ENCODE assay signal across 1 cellular context in the genomic region with DNA sequence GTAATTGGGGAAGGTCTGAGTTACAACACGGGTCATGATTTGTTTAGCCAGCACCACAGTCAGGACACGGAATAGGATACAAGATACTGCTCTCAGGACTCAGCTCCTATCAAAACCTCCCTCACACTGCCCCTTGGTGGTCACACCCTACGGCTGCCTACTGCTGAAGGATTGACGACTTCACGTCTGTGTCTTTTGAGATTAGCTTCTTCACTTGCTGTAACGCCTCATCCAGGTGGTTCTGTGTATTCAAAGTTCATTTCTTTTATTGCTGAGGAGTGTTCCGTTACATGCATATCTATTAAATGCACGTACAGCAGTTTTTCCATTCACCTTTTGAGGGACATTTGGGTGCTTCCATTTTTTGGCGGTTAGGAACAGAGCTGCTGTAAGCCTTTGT.
TF ChIP-seq lines count a peak whose summit lies in the region.

No MANE protein-coding gene starts in this region.

TF ChIP-seq in K562, 482 proteins besides CTCF, POLR2A, EP300 and RAD21 (continued from another document and continues in another):
- peak; percentile 73 for TF ChIP-seq CBFA2T2 (conservative IDR thresholded peaks at IDR 0.05)
- TF ChIP-seq, protein P1, sequence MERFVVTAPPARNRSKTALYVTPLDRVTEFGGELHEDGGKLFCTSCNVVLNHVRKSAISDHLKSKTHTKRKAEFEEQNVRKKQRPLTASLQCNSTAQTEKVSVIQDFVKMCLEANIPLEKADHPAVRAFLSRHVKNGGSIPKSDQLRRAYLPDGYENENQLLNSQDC (CRISPR knock-in tag; IDR thresholded peaks at IDR 0.05) = no peak
- no peak for TF ChIP-seq NFE2L1 (tag; IDR thresholded peaks at IDR 0.05; ENCODE audit: borderline replicate concordance, low read depth)
- no peak for TF ChIP-seq RBM22 (IDR thresholded peaks at IDR 0.05; ENCODE audit: low read depth, low read length, poor library complexity, severe bottlenecking)
- no peak for TF ChIP-seq USF2 (CRISPR knock-in tag; IDR thresholded peaks at IDR 0.05)
- peak; percentile 44; the same call in 1 of the 2 replicates for TF ChIP-seq SMARCE1 (IDR thresholded peaks at IDR 0.05)
- TF ChIP-seq, protein P2, sequence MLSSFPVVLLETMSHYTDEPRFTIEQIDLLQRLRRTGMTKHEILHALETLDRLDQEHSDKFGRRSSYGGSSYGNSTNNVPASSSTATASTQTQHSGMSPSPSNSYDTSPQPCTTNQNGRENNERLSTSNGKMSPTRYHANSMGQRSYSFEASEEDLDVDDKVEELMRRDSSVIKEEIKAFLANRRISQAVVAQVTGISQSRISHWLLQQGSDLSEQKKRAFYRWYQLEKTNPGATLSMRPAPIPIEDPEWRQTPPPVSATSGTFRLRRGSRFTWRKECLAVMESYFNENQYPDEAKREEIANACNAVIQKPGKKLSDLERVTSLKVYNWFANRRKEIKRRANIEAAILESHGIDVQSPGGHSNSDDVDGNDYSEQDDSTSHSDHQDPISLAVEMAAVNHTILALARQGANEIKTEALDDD (IDR thresholded peaks at IDR 0.05) = no peak
- TF ChIP-seq ETV6 (IDR thresholded peaks at IDR 0.05; ENCODE audit: borderline replicate concordance in 1 of 2, low read depth in 2 of 2, low read length in 1 of 2) = no peak
- TF ChIP-seq ETV6 (CRISPR knock-in tag; IDR thresholded peaks at IDR 0.05; ENCODE audit: borderline replicate concordance) = no peak
- no peak for TF ChIP-seq KDM2B (CRISPR knock-in tag; IDR thresholded peaks at IDR 0.05)
- no peak for TF ChIP-seq ZNF766 (CRISPR knock-in tag; conservative IDR thresholded peaks at IDR 0.05)
- peak; percentile 82 for TF ChIP-seq C11orf30 (IDR thresholded peaks at IDR 0.05; ENCODE audit: low read depth)
- TF ChIP-seq KDM5B (IDR thresholded peaks at IDR 0.05; ENCODE audit: insufficient replicate concordance, low read depth, low read length) = no peak
- TF ChIP-seq RBM34 (IDR thresholded peaks at IDR 0.05; ENCODE audit: borderline replicate concordance, insufficient read depth, low read length) = no peak
- no peak for TF ChIP-seq EWSR1 (IDR thresholded peaks at IDR 0.05; ENCODE audit: borderline replicate concordance, low read depth, partially characterized antibody)
- TF ChIP-seq, protein P3, sequence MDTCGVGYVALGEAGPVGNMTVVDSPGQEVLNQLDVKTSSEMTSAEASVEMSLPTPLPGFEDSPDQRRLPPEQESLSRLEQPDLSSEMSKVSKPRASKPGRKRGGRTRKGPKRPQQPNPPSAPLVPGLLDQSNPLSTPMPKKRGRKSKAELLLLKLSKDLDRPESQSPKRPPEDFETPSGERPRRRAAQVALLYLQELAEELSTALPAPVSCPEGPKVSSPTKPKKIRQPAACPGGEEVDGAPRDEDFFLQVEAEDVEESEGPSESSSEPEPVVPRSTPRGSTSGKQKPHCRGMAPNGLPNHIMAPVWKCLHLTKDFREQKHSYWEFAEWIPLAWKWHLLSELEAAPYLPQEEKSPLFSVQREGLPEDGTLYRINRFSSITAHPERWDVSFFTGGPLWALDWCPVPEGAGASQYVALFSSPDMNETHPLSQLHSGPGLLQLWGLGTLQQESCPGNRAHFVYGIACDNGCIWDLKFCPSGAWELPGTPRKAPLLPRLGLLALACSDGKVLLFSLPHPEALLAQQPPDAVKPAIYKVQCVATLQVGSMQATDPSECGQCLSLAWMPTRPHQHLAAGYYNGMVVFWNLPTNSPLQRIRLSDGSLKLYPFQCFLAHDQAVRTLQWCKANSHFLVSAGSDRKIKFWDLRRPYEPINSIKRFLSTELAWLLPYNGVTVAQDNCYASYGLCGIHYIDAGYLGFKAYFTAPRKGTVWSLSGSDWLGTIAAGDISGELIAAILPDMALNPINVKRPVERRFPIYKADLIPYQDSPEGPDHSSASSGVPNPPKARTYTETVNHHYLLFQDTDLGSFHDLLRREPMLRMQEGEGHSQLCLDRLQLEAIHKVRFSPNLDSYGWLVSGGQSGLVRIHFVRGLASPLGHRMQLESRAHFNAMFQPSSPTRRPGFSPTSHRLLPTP (IDR thresholded peaks at IDR 0.05; ENCODE audit: borderline replicate concordance, extremely low read depth, insufficient read length) = no peak
- peak; percentile 48; the same call in 1 of the 2 replicates for TF ChIP-seq MTA2 (IDR thresholded peaks at IDR 0.05; ENCODE audit: low read depth)
- no peak for TF ChIP-seq ETV5 (CRISPR knock-in tag; IDR thresholded peaks at IDR 0.05; ENCODE audit: low read depth)
- TF ChIP-seq ATF1 (CRISPR knock-in tag; IDR thresholded peaks at IDR 0.05) = no peak
- 0 out of 2 replicates have a peak, but pooled peaks have one; percentile 14 for TF ChIP-seq ATF1 (tag; IDR thresholded peaks at IDR 0.05)
- TF ChIP-seq RBBP5 (IDR thresholded peaks at IDR 0.05; ENCODE audit: borderline replicate concordance, insufficient read depth, low read length, poor library complexity, severe bottlenecking) = no peak
- TF ChIP-seq SMAD2 (IDR thresholded peaks at IDR 0.05; ENCODE audit: low read depth, low read length) = no peak
- TF ChIP-seq ZKSCAN3 (CRISPR knock-in tag; IDR thresholded peaks at IDR 0.05) = no peak
- no peak for TF ChIP-seq ZNF174 (CRISPR knock-in tag; IDR thresholded peaks at IDR 0.05)
- TF ChIP-seq MYBL2 (IDR thresholded peaks at IDR 0.05; ENCODE audit: low read depth) = peak; percentile 46; the same call in 1 of the 2 replicates
- no peak for TF ChIP-seq MYBL2 (CRISPR knock-in tag; IDR thresholded peaks at IDR 0.05; ENCODE audit: borderline replicate concordance)
- TF ChIP-seq ZNF124 (CRISPR knock-in tag; IDR thresholded peaks at IDR 0.05) = no peak
- TF ChIP-seq, protein P4, sequence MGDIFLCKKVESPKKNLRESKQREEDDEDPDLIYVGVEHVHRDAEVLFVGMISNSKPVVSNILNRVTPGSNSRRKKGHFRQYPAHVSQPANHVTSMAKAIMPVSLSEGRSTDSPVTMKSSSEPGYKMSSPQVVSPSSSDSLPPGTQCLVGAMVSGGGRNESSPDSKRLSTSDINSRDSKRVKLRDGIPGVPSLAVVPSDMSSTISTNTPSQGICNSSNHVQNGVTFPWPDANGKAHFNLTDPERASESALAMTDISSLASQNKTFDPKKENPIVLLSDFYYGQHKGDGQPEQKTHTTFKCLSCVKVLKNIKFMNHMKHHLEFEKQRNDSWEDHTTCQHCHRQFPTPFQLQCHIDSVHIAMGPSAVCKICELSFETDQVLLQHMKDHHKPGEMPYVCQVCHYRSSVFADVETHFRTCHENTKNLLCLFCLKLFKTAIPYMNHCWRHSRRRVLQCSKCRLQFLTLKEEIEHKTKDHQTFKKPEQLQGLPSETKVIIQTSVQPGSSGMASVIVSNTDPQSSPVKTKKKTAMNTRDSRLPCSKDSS (IDR thresholded peaks at IDR 0.05; ENCODE audit: low read depth, partially characterized antibody) = no peak
- TF ChIP-seq ZNF277 (CRISPR knock-in tag; IDR thresholded peaks at IDR 0.05; ENCODE audit: borderline replicate concordance) = no peak
- TF ChIP-seq CSDE1 (IDR thresholded peaks at IDR 0.05) = no peak
- peak; percentile 69 for TF ChIP-seq SMARCA4 (IDR thresholded peaks at IDR 0.05)
- no peak for TF ChIP-seq KHSRP (IDR thresholded peaks at IDR 0.05)
- TF ChIP-seq, protein P5, sequence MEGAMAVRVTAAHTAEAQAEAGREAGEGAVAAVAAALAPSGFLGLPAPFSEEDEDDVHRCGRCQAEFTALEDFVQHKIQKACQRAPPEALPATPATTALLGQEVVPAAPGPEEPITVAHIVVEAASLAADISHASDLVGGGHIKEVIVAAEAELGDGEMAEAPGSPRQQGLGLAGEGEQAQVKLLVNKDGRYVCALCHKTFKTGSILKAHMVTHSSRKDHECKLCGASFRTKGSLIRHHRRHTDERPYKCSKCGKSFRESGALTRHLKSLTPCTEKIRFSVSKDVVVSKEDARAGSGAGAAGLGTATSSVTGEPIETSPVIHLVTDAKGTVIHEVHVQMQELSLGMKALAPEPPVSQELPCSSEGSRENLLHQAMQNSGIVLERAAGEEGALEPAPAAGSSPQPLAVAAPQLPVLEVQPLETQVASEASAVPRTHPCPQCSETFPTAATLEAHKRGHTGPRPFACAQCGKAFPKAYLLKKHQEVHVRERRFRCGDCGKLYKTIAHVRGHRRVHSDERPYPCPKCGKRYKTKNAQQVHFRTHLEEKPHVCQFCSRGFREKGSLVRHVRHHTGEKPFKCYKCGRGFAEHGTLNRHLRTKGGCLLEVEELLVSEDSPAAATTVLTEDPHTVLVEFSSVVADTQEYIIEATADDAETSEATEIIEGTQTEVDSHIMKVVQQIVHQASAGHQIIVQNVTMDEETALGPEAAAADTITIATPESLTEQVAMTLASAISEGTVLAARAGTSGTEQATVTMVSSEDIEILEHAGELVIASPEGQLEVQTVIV (CRISPR knock-in tag; IDR thresholded peaks at IDR 0.05; ENCODE audit: borderline replicate concordance) = no peak
- TF ChIP-seq ZFPM2 (CRISPR knock-in tag; IDR thresholded peaks at IDR 0.05) = no peak
- TF ChIP-seq ZNF3 (CRISPR knock-in tag; IDR thresholded peaks at IDR 0.05) = no peak
- TF ChIP-seq SIRT6 (IDR thresholded peaks at IDR 0.05; ENCODE audit: low read depth, low read length) = no peak
- TF ChIP-seq AFF1 (IDR thresholded peaks at IDR 0.05; ENCODE audit: low read depth in 1 of 2, partially characterized antibody in 2 of 2) = no peak
- TF ChIP-seq ZSCAN29 (IDR thresholded peaks at IDR 0.05) = no peak
- TF ChIP-seq ZNF384 (IDR thresholded peaks at IDR 0.05; ENCODE audit: low read depth, low read length) = no peak
- TF ChIP-seq RAD51 (IDR thresholded peaks at IDR 0.05; ENCODE audit: borderline replicate concordance, low read depth) = no peak
- no peak for TF ChIP-seq HDAC3 (IDR thresholded peaks at IDR 0.05; ENCODE audit: borderline replicate concordance, partially characterized antibody)
- TF ChIP-seq ZKSCAN8 (CRISPR knock-in tag; IDR thresholded peaks at IDR 0.05) = no peak
- TF ChIP-seq THRA (IDR thresholded peaks at IDR 0.05) = no peak
- no peak for TF ChIP-seq E2F8 (IDR thresholded peaks at IDR 0.05; ENCODE audit: low read depth, partially characterized antibody)
- no peak for TF ChIP-seq GTF2F1 (IDR thresholded peaks at IDR 0.05; ENCODE audit: low read depth, low read length)
